In genomic region chr22:17966403-17966717, GRCh38 we compare ENCODE assay signal across 21 cellular contexts. TPM values are rescaled to one million over a fixed set of nuclear protein-coding genes. Genes with fewer than 3 reads are reported as not detected.
DNase-seq lines count a peak whose midpoint lies in the region; ATAC-seq, FAIRE-seq and TF ChIP-seq lines count a peak whose summit lies in the region.
"Had no signal": no experiment of that assay in that cellular context is flagged by ENCODE, and none has a peak within 500 bp of the region (broad histone marks: within the 10 kb centered on the region; RNA-seq: fewer than 3 reads in every experiment).

No MANE protein-coding gene starts in this region.

- SMC1A ChIA-PET in GM12878 (lab: Charles Lee; ENCODE audit: uncharacterized antibody, unreplicated experiment), result interaction anchor here (1.1 kb wide), 2 partner anchors 9 to 23 kb away, joined by 3 to 6 read pairs; no protein-coding TSS in a partner anchor

- no peak overlapping the region for H3K9ac ChIP-seq in GM12878 (ENCODE audit: control insufficient read depth, insufficient read depth, low read length)
- H3K9ac ChIP-seq in mesenchymal stem cell (ENCODE audit: low read length), result no peak overlapping the region
- H3K9ac ChIP-seq: neural progenitor cell had no signal

- H3K4me1 ChIP-seq in GM12878 (ENCODE audit: control insufficient read depth, insufficient read depth, low read length) (peaks cover 36% of the 10 kb centered on the region), mesenchymal stem cell (ENCODE audit: control insufficient read depth, insufficient read depth, low read depth, low read length) (peaks cover 48% of the 10 kb centered on the region)

- H4K8ac ChIP-seq in mesenchymal stem cell (ENCODE audit: low read length), result no peak overlapping the region

- no peak overlapping the region for H4K91ac ChIP-seq in mesenchymal stem cell (ENCODE audit: low read length)

- intact Hi-C loops in GM12878 (cut with micrococcal nuclease; ENCODE audit: unreplicated experiment), result no loop called here

- no peak for TF ChIP-seq POLR2A in GM12878 (IDR thresholded peaks at IDR 0.05; ENCODE audit: low read depth, low read length)

- H3K4me3 Mint-ChIP-seq in IgD-negative memory B cell, result peak overlapping the region in 3 of 4 donors; percentile 4 to 86 (median 81)
- H3K4me3 Mint-ChIP-seq: brain, neural progenitor cell had no signal

- TF ChIP-seq EP300 in GM12878 (IDR thresholded peaks at IDR 0.05; ENCODE audit: borderline replicate concordance in 1 of 2, control insufficient read depth in 1 of 2, low read depth in 2 of 2, low read length in 2 of 2), result no peak

- CTCF ChIA-PET in GM12878 (lab: Yijun Ruan, JAX), result interaction anchor here (1.2 kb wide), 1 partner anchor 97 kb away, joined by 3 read pairs; no protein-coding TSS in a partner anchor

- in situ Hi-C loops in GM12878 (cut with MboI), result no loop called here

- H3K79me1 ChIP-seq in mesenchymal stem cell (replicated peaks; ENCODE audit: low read length, poor library complexity, severe bottlenecking), result no peaks in the 10 kb centered on the region

- no peak overlapping the region for H3K18ac ChIP-seq in mesenchymal stem cell (ENCODE audit: low read depth in 1 of 2, low read length in 2 of 2)

- H3K27ac ChIP-seq in GM12878 (ENCODE audit: control insufficient read depth, insufficient read depth), result no peak overlapping the region
- peak overlapping the region; percentile 32 for H3K27ac ChIP-seq in mesenchymal stem cell (ENCODE audit: low read length, poor library complexity, severe bottlenecking)
- peak overlapping the region; percentile 31 for H3K27ac ChIP-seq in substantia nigra (ENCODE audit: low read depth, low read length, poor library complexity, severe bottlenecking)
- H3K27ac ChIP-seq: neural progenitor cell, skin epidermis, tibial artery had no signal

- H3K23ac ChIP-seq in mesenchymal stem cell (ENCODE audit: low read length in 2 of 2), result no peak overlapping the region

- peak overlapping the region in 2 of 3 donors; percentile 0 to 89 for H3K27ac Mint-ChIP-seq in IgD-negative memory B cell
- H3K27ac Mint-ChIP-seq: neural progenitor cell had no signal

- no peak overlapping the region for H2BK12ac ChIP-seq in mesenchymal stem cell (ENCODE audit: low read length in 2 of 2)

- H3K9me3 ChIP-seq in GM12878 (replicated peaks; ENCODE audit: control insufficient read depth, insufficient read depth, low read length) (no peaks in the 10 kb centered on the region), mesenchymal stem cell (ENCODE audit: control insufficient read depth, low read length) (no peaks in the 10 kb centered on the region)
- H3K9me3 ChIP-seq: tibial artery had no signal

- TF ChIP-seq CTCF in GM12878 (IDR thresholded peaks at IDR 0.05 in 2 of 3, conservative IDR thresholded peaks at IDR 0.05 in 1 of 3; ENCODE audit: control insufficient read depth in 2 of 3, extremely low read depth in 1 of 3, insufficient read depth in 1 of 3, low read depth in 3 of 3, low read length in 3 of 3), result no peak

- POLR2A ChIA-PET in GM12878 (lab: Charles Lee), result interaction anchor here (0.5 kb wide), 1 partner anchor 9 kb away, joined by 9 read pairs; no protein-coding TSS in a partner anchor

- H3K4ac ChIP-seq in mesenchymal stem cell (ENCODE audit: low read depth in 1 of 2, low read length in 2 of 2), result no peak overlapping the region

- peaks cover 8 to 11% of the 10 kb centered on the region in 2 experiments; a peak in 3 of 4 replicates for H3K36me3 ChIP-seq in GM12878 (ENCODE audit: control insufficient read depth in 2 of 2, insufficient read depth in 2 of 2, low read length in 1 of 2)
- peaks cover 0 to 17% of the 10 kb centered on the region in 2 experiments for H3K36me3 ChIP-seq in mesenchymal stem cell (ENCODE audit: control insufficient read depth in 1 of 2, insufficient read depth in 2 of 2, low read depth in 1 of 2, low read length in 2 of 2)
- H3K36me3 ChIP-seq: neural progenitor cell had no signal

- peak overlapping the region; percentile 89 for H2AK5ac ChIP-seq in mesenchymal stem cell (ENCODE audit: low read length, severe bottlenecking)

- DNase-seq in GM12878 (ENCODE audit: low read depth, low spot score), result no peak
- no peak for DNase-seq in mesenchymal stem cell
- no peak for DNase-seq in substantia nigra (lab: John Stamatoyannopoulos, UW)
- DNase-seq in activated naive CD4-positive, alpha-beta T cell (lab: John Stamatoyannopoulos, UW), result no peak
- DNase-seq: activated CD4-positive, alpha-beta T cell treated with anti-CD3 and anti-CD28 coated beads, Interleukin-2, amount 50 U/mL, for 4 hours; activated CD8-positive, alpha-beta memory T cell treated with anti-CD3 and anti-CD28 coated beads, Interleukin-2, amount 50 U/mL, for 48 hours; COR-L47; NCI-H1105; NCI-H2029 treated with DMSO at 0.1 percent for 48 hours; SHP77 treated with DMSO at 0.1 percent for 48 hours; stimulated activated CD4-positive, alpha-beta T cell treated with anti-CD3 and anti-CD28 coated beads, Interleukin-1b, Interleukin-23, amount 100 ng/mL, for 48 hours; stimulated activated naive CD4-positive, alpha-beta T cell; T-helper 1 cell; tibial artery had no signal

- H3K27me3 ChIP-seq in GM12878 (replicated peaks in 1 of 2; ENCODE audit: control insufficient read depth in 2 of 2, insufficient read depth in 2 of 2, low read length in 1 of 2) (no peaks in the 10 kb centered on the region; a peak in 1 of 4 replicates), mesenchymal stem cell (ENCODE audit: control insufficient read depth in 1 of 2, insufficient read depth in 1 of 2, low read length in 2 of 2) (no peaks in the 10 kb centered on the region)
- H3K27me3 ChIP-seq: neural progenitor cell, tibial artery had no signal

- no peak overlapping the region for H2BK15ac ChIP-seq in mesenchymal stem cell (ENCODE audit: low read depth, poor library complexity, severe bottlenecking)

- H3K14ac ChIP-seq in mesenchymal stem cell (ENCODE audit: low read length in 2 of 2), result no peak overlapping the region

- H2BK5ac ChIP-seq in mesenchymal stem cell (ENCODE audit: low read depth, low read length, poor library complexity, severe bottlenecking), result no peak overlapping the region

- no peak overlapping the region for H3K4me3 ChIP-seq in GM12878
- H3K4me3 ChIP-seq in mesenchymal stem cell (ENCODE audit: insufficient read depth in 1 of 2, low read depth in 1 of 2, low read length in 2 of 2), result no peak overlapping the region
- H3K4me3 ChIP-seq: neural progenitor cell, skin epidermis, tibial artery had no signal

- peak overlapping the region; percentile 89; the same call in 1 of the 2 replicates for H3K4me2 ChIP-seq in GM12878 (ENCODE audit: control insufficient read depth, insufficient read depth)
- no peak overlapping the region for H3K4me2 ChIP-seq in mesenchymal stem cell (ENCODE audit: low read length, poor library complexity, severe bottlenecking)
- H3K4me2 ChIP-seq: neural progenitor cell had no signal

- FAIRE-seq in GM12878 (lab: Jason Lieb, UNC), result no peak
- FAIRE-seq: GM19239 had no signal

- H2BK120ac ChIP-seq in mesenchymal stem cell (ENCODE audit: low read depth, low read length), result no peak overlapping the region

- no TSS peak for BruUV-seq in GM12878 (replicated peaks; lab: Mats Ljungman, UMichigan)

- H3K27me3 Mint-ChIP-seq in IgD-negative memory B cell, result no peaks in the 10 kb centered on the region

- H3K36me3 Mint-ChIP-seq in IgD-negative memory B cell, result no peaks in the 10 kb centered on the region
- H3K36me3 Mint-ChIP-seq: neural progenitor cell had no signal

- H3K9me3 Mint-ChIP-seq in IgD-negative memory B cell, result no peaks in the 10 kb centered on the region
- H3K9me3 Mint-ChIP-seq: brain, neural progenitor cell had no signal

- 36% methylated on average over 2 of the region's 2 CpGs for WGBS in GM12878 (ENCODE audit: insufficient coverage, insufficient replicate concordance, low lambda C conversion rate, missing lambda C conversion rate)
- 84% methylated on average over 1 of the region's 2 CpGs for WGBS in mesenchymal stem cell

- peaks cover 29% of the 10 kb centered on the region for H3K79me2 ChIP-seq in GM12878 (ENCODE audit: control insufficient read depth, insufficient read depth, low read length)

- peaks cover 6% of the 10 kb centered on the region for H4K20me1 ChIP-seq in GM12878 (ENCODE audit: control insufficient read depth, insufficient read depth)

- H2AFZ ChIP-seq in GM12878 (ENCODE audit: control insufficient read depth, low read depth, low read length) (no peak overlapping the region), mesenchymal stem cell (ENCODE audit: low read depth, low read length) (no peak overlapping the region)
- H2AFZ ChIP-seq: neural progenitor cell had no signal

- ATAC-seq in GM12878 (no peak), GM19351 (IDR thresholded peaks at IDR 0.05; ENCODE audit: unreplicated experiment) (no peak), HG03280 (IDR thresholded peaks at IDR 0.05; ENCODE audit: unreplicated experiment) (no peak)

- H3K4me1 Mint-ChIP-seq in IgD-negative memory B cell, result peaks cover 49 to 61% (median 51%) of the 10 kb centered on the region in 3 donors

- RAD21 ChIA-PET in GM12878 (lab: Charles Lee; ENCODE audit: unreplicated experiment), result interaction anchor here (1.5 kb wide), 1 partner anchor 110 kb away, joined by 5 read pairs; no protein-coding TSS in a partner anchor

- TF ChIP-seq RAD21 in GM12878 (IDR thresholded peaks at IDR 0.05; ENCODE audit: insufficient read depth, low read depth, low read length), result no peak

TF ChIP-seq in GM12878, 131 proteins besides CTCF, POLR2A, EP300 and RAD21 (continues in another document):
- no peak for TF ChIP-seq ASH2L (IDR thresholded peaks at IDR 0.05; ENCODE audit: borderline replicate concordance, low read depth)
- TF ChIP-seq SREBF1 (IDR thresholded peaks at IDR 0.05; ENCODE audit: low read length), result no peak
- TF ChIP-seq ESRRA (IDR thresholded peaks at IDR 0.05; ENCODE audit: low read length), result no peak

RNA-seq across cellular contexts. Expression of gene MICAL3, which starts 58.0 kb away (rescaled TPM):
- 12.0 TPM for polyA plus RNA-seq in IgD-negative memory B cell
- total RNA-seq in GM12878 (2013; cell fraction: nucleolus; rRNA removed), result 350 and 390 TPM in 2 replicates
- total RNA-seq in GM12878 (2014; rRNA removed), result 24.1 and 26.8 TPM in 2 replicates
- total RNA-seq in GM12878 (2014; rRNA removed; fragmentation: Illumina TruSeq; extraction: Trizol), result 27.0 and 30.5 TPM in 2 replicates
- total RNA-seq in GM12878 (2021), result 88.1 and 92.2 TPM in 2 replicates
- polyA plus RNA-seq in GM12878 (2011; ENCODE audit: low read depth), result 10.0 TPM
- 12.6 and 21.2 TPM in 2 replicates for polyA plus RNA-seq in GM12878 (2011; rRNA removed)
- polyA plus RNA-seq in GM12878 (2011; cell fraction: cytosol; rRNA removed), result 10.7 and 12.7 TPM in 2 replicates
- 68.4 and 143 TPM in 2 replicates for polyA plus RNA-seq in GM12878 (2011; cell fraction: nucleus; rRNA removed)
- polyA plus RNA-seq in GM12878 (2012), result 17.8 and 21.9 TPM in 2 replicates
- 44.7 and 57.4 TPM in 2 replicates for polyA plus RNA-seq in GM12878 (2014; fragmentation: Illumina TruSeq; extraction: Trizol)
- 1 to 10 TPM; 2.6 to 3.3 TPM for polyA plus RNA-seq in GM12878 (2014; fragmentation: Nextera tagmentation; extraction: Ambion mirVana)
- polyA plus RNA-seq in GM12878 (2014; rRNA removed), result 30.8 and 36.1 TPM in 2 replicates
- polyA plus RNA-seq in GM12878 (2016; fragmentation: Nextera tagmentation; extraction: Ambion mirVana), result 10 to 100 TPM; 11.0 to 16.4 TPM
- 47.1 and 52.2 TPM in 2 replicates for polyA minus RNA-seq in GM12878 (2011; rRNA and poly(A)+ RNA removed)
- 18.7 and 21.0 TPM in 2 replicates for polyA minus RNA-seq in GM12878 (2011; cell fraction: cytosol; rRNA and poly(A)+ RNA removed)
- polyA minus RNA-seq in GM12878 (2011; cell fraction: nucleus; rRNA and poly(A)+ RNA removed), result 46.8 and 73.0 TPM in 2 replicates
- polyA plus RNA-seq in mesenchymal stem cell (2013, experiment 1 of 2), result 8.3 TPM
- polyA plus RNA-seq in mesenchymal stem cell (2013, experiment 2 of 2), result 6.7 TPM
